ENCODE assay signal across 19 cellular contexts in genomic region chr15:95596487-95596886, GRCh38.
"Had no signal": no experiment of that assay in that cellular context is flagged by ENCODE, and none has a peak within 500 bp of the region (broad histone marks: within the 10 kb centered on the region; RNA-seq: fewer than 3 reads in every experiment).

No MANE protein-coding gene starts in this region.

- H3K27me3 Mint-ChIP-seq: activated CD4-positive, alpha-beta memory T cell treated with anti-CD3 and anti-CD28 coated beads, Interleukin-2, amount 10 ng/mL, durations not matched to agents 7 days and 5 days; brain; central memory CD8-positive, alpha-beta T cell; stimulated activated naive CD8-positive, alpha-beta T cell treated with anti-CD3 and anti-CD28 coated beads, Interleukin-15, amount 100 ng/mL, for 72 hours had no signal

- H3K4me1 Mint-ChIP-seq: activated CD4-positive, alpha-beta memory T cell treated with anti-CD3 and anti-CD28 coated beads, Interleukin-2, amount 10 ng/mL, durations not matched to agents 7 days and 5 days; activated CD4-positive, alpha-beta T cell treated with anti-CD3 and anti-CD28 coated beads for 36 hours; central memory CD8-positive, alpha-beta T cell; naive thymus-derived CD4-positive, alpha-beta T cell; stimulated activated naive CD8-positive, alpha-beta T cell treated with anti-CD3 and anti-CD28 coated beads, Interleukin-15, amount 100 ng/mL, for 72 hours had no signal

- H3K9me3 Mint-ChIP-seq: activated CD4-positive, alpha-beta memory T cell treated with anti-CD3 and anti-CD28 coated beads, Interleukin-2, amount 10 ng/mL, durations not matched to agents 7 days and 5 days; central memory CD8-positive, alpha-beta T cell had no signal

- DNase-seq: activated CD4-positive, alpha-beta memory T cell treated with anti-CD3 and anti-CD28 coated beads, Interleukin-2, amount 10 ng/mL, durations not matched to agents 7 days and 5 days; activated CD4-positive, alpha-beta T cell treated with anti-CD3 and anti-CD28 coated beads for 36 hours; activated gamma-delta T cell; activated T-cell treated with anti-CD3 and anti-CD28 coated beads, Interleukin-2, amount 50 U/mL, for 48 hours; amygdala; cortex of kidney; erythroblast; hypothalamus; naive thymus-derived CD4-positive, alpha-beta T cell; stimulated activated CD4-positive, alpha-beta T cell treated with anti-CD3 and anti-CD28 coated beads, Interleukin-15, amount 100 ng/mL, for 24 hours; stimulated activated CD4-positive, alpha-beta T cell treated with anti-CD3 and anti-CD28 coated beads, Interleukin-4, amount 100 ng/mL, for 24 hours; stimulated activated naive CD8-positive, alpha-beta T cell treated with anti-CD3 and anti-CD28 coated beads, Interleukin-15, amount 100 ng/mL, for 72 hours; SW 1271; T-helper 9 cell; testis had no signal

- H3K4me1 ChIP-seq: testis had no signal

- H3K4me3 ChIP-seq: lung, testis had no signal

- H3K4me3 Mint-ChIP-seq: activated CD4-positive, alpha-beta memory T cell treated with anti-CD3 and anti-CD28 coated beads, Interleukin-2, amount 10 ng/mL, durations not matched to agents 7 days and 5 days; activated CD4-positive, alpha-beta T cell treated with anti-CD3 and anti-CD28 coated beads for 36 hours; activated naive CD8-positive, alpha-beta T cell; central memory CD8-positive, alpha-beta T cell; naive thymus-derived CD4-positive, alpha-beta T cell; stimulated activated naive CD8-positive, alpha-beta T cell treated with anti-CD3 and anti-CD28 coated beads, Interleukin-15, amount 100 ng/mL, for 72 hours had no signal

- H3K27me3 ChIP-seq: testis had no signal

- H3K9me3 ChIP-seq: testis had no signal

- H3K27ac Mint-ChIP-seq: activated CD4-positive, alpha-beta memory T cell treated with anti-CD3 and anti-CD28 coated beads, Interleukin-2, amount 10 ng/mL, durations not matched to agents 7 days and 5 days; activated CD4-positive, alpha-beta T cell treated with anti-CD3 and anti-CD28 coated beads for 36 hours; activated naive CD8-positive, alpha-beta T cell; naive thymus-derived CD4-positive, alpha-beta T cell; stimulated activated naive CD8-positive, alpha-beta T cell treated with anti-CD3 and anti-CD28 coated beads, Interleukin-15, amount 100 ng/mL, for 72 hours had no signal

- H3K27ac ChIP-seq: testis had no signal

- H3K36me3 Mint-ChIP-seq: activated naive CD8-positive, alpha-beta T cell; brain; naive thymus-derived CD4-positive, alpha-beta T cell had no signal

- ATAC-seq: activated CD4-positive, alpha-beta T cell treated with anti-CD3 and anti-CD28 coated beads for 36 hours; naive thymus-derived CD4-positive, alpha-beta T cell; stimulated activated naive CD8-positive, alpha-beta T cell treated with anti-CD3 and anti-CD28 coated beads, Interleukin-15, amount 100 ng/mL, for 72 hours had no signal
